Comparison of ENCODE assay signal across 8 cellular contexts in genomic region chr20:43983359-43983758, GRCh38.
DNase-seq lines count a peak whose midpoint lies in the region; ATAC-seq and TF ChIP-seq lines count a peak whose summit lies in the region.

No MANE protein-coding gene starts in this region.

- no peak overlapping the region for H3K9ac ChIP-seq in MM.1S (ENCODE audit: low read length)

- H3K36me3 ChIP-seq in MM.1S (replicated peaks; ENCODE audit: insufficient read depth, low read length) (no peaks in the 10 kb centered on the region), osteoblast (ENCODE audit: insufficient read depth, low read length) (no peaks in the 10 kb centered on the region)

- H3K4me2 ChIP-seq in MM.1S (ENCODE audit: low read depth, low read length) = no peak overlapping the region
- H3K4me2 ChIP-seq in osteoblast (ENCODE audit: insufficient read depth, low read length) = no peak overlapping the region

- H3K4me3 Mint-ChIP-seq in activated naive CD8-positive, alpha-beta T cell treated with anti-CD3 and anti-CD28 coated beads for 36 hours = no peak overlapping the region

- TF ChIP-seq CTCF in MM.1S (IDR thresholded peaks at IDR 0.05; ENCODE audit: low read length) (peak; percentile 60), osteoblast (IDR thresholded peaks at IDR 0.05; ENCODE audit: extremely low read depth, low read depth, low read length) (peak; percentile 32)

- H3K4me1 Mint-ChIP-seq in activated naive CD8-positive, alpha-beta T cell treated with anti-CD3 and anti-CD28 coated beads for 36 hours = peaks cover 7% of the 10 kb centered on the region

- no peak overlapping the region for H3K27ac Mint-ChIP-seq in activated naive CD8-positive, alpha-beta T cell treated with anti-CD3 and anti-CD28 coated beads for 36 hours

- H3K36me3 Mint-ChIP-seq in activated naive CD8-positive, alpha-beta T cell treated with anti-CD3 and anti-CD28 coated beads for 36 hours = no peaks in the 10 kb centered on the region

- DNase-seq in ELF-1 (ENCODE audit: low read depth, low spot score) = peak; percentile 30
- peak; percentile 30 for DNase-seq in MM.1S
- peak; percentile 29 for DNase-seq in activated naive CD8-positive, alpha-beta T cell treated with anti-CD3 and anti-CD28 coated beads for 36 hours
- DNase-seq in osteoblast (ENCODE audit: insufficient read length, low spot score, missing footprints) = no peak
- no peak for DNase-seq in SHP77 (lab: John Stamatoyannopoulos, UW)
- DNase-seq in T1000 (lab: John Stamatoyannopoulos, UW) = no peak

- ATAC-seq in HG03280 (IDR thresholded peaks at IDR 0.05; ENCODE audit: unreplicated experiment) (no peak), HG02973 (IDR thresholded peaks at IDR 0.05; ENCODE audit: unreplicated experiment) (no peak)

- peaks cover 58% of the 10 kb centered on the region for H3K79me2 ChIP-seq in MM.1S (ENCODE audit: low read length)
- no peaks in the 10 kb centered on the region for H3K79me2 ChIP-seq in osteoblast (ENCODE audit: insufficient read depth, low read length)

- H3K27ac ChIP-seq in MM.1S (ENCODE audit: low read length) (no peak overlapping the region), osteoblast (ENCODE audit: low read depth, low read length) (no peak overlapping the region)

- no peaks in the 10 kb centered on the region for H3K9me3 ChIP-seq in MM.1S (replicated peaks; ENCODE audit: insufficient read depth, low read length)
- no peaks in the 10 kb centered on the region for H3K9me3 ChIP-seq in osteoblast (ENCODE audit: low read depth, low read length)

- no peaks in the 10 kb centered on the region for H3K27me3 ChIP-seq in MM.1S (replicated peaks; ENCODE audit: insufficient read depth, low read length)
- H3K27me3 ChIP-seq in osteoblast (ENCODE audit: insufficient read depth, low read length) = no peaks in the 10 kb centered on the region

- no peaks in the 10 kb centered on the region for H3K9me2 ChIP-seq in MM.1S (replicated peaks; ENCODE audit: insufficient read depth, low read length)

- H3K4me1 ChIP-seq in MM.1S (ENCODE audit: low read length) (peaks cover 15% of the 10 kb centered on the region), osteoblast (ENCODE audit: insufficient read depth, low read length) (no peaks in the 10 kb centered on the region)

- H2AFZ ChIP-seq in MM.1S (ENCODE audit: low read length) (no peak overlapping the region), osteoblast (ENCODE audit: low read length) (no peak overlapping the region)

- H3F3A ChIP-seq in MM.1S (ENCODE audit: insufficient read depth, low read length) = peaks cover 5% of the 10 kb centered on the region; the same call in 1 of the 2 replicates

- peaks cover 3% of the 10 kb centered on the region for H3K27me3 Mint-ChIP-seq in activated naive CD8-positive, alpha-beta T cell treated with anti-CD3 and anti-CD28 coated beads for 36 hours

- no peaks in the 10 kb centered on the region for H4K20me1 ChIP-seq in MM.1S (ENCODE audit: insufficient read depth, low read length)
- no peaks in the 10 kb centered on the region for H4K20me1 ChIP-seq in osteoblast (ENCODE audit: insufficient read depth, low read length)

- no peaks in the 10 kb centered on the region for H3K9me3 Mint-ChIP-seq in activated naive CD8-positive, alpha-beta T cell treated with anti-CD3 and anti-CD28 coated beads for 36 hours

- H3K4me3 ChIP-seq in MM.1S (ENCODE audit: low read length) (no peak overlapping the region), osteoblast (ENCODE audit: insufficient read depth, low read length) (no peak overlapping the region)

Comparison
In these comparisons a context has a peak if more than half of its experiments do, and no peak if none do; other contexts are left out.
1. DNase-seq: peak in ELF-1 (single experiment), MM.1S (single experiment) and activated naive CD8-positive, alpha-beta T cell treated with anti-CD3 and anti-CD28 coated beads for 36 hours (single experiment); none in osteoblast (single experiment), SHP77 (0 of 2) and T1000 (single experiment).